Comparison of ENCODE assay signal across 10 cellular contexts in genomic region chr16:57476546-57477410, GRCh38. TPM values are rescaled to one million over a fixed set of nuclear protein-coding genes. Genes with fewer than 3 reads are reported as not detected.
DNase-seq lines count a peak whose midpoint lies in the region; ATAC-seq and TF ChIP-seq lines count a peak whose summit lies in the region.
"Had no signal": no experiment of that assay in that cellular context is flagged by ENCODE, and none has a peak within 500 bp of the region (broad histone marks: within the 10 kb centered on the region; RNA-seq: fewer than 3 reads in every experiment).

No MANE protein-coding gene starts in this region.

- no peaks in the 10 kb centered on the region for H3K27me3 ChIP-seq in CD4-positive, CD25-positive, alpha-beta regulatory T cell (ENCODE audit: control insufficient read depth, insufficient read depth, low read length)
- H3K27me3 ChIP-seq in GM23338 (ENCODE audit: insufficient read depth) = peaks cover 7% of the 10 kb centered on the region; the same call in 1 of the 2 replicates

- H3K9me2 ChIP-seq in GM23338 (ENCODE audit: insufficient read depth) = no peaks in the 10 kb centered on the region

- H3K9me3 Mint-ChIP-seq in CD4-positive, CD25-positive, alpha-beta regulatory T cell = peaks cover 0 to 3% (median 0%) of the 10 kb centered on the region in 7 donors
- no peaks in the 10 kb centered on the region for H3K9me3 Mint-ChIP-seq in GM23338
- no peaks in the 10 kb centered on the region for H3K9me3 Mint-ChIP-seq in nephron
- H3K9me3 Mint-ChIP-seq in progenitor cell of endocrine pancreas (ENCODE audit: low read depth) = no peaks in the 10 kb centered on the region

- peak overlapping the region; percentile 77 for H3K4me2 ChIP-seq in GM23338

- peaks cover 13% of the 10 kb centered on the region for H3K4me1 ChIP-seq in CD4-positive, CD25-positive, alpha-beta regulatory T cell (ENCODE audit: control insufficient read depth, insufficient read depth, low read length, poor library complexity, severe bottlenecking)
- peaks cover 55% of the 10 kb centered on the region for H3K4me1 ChIP-seq in GM23338 (ENCODE audit: insufficient read depth)

- H3K79me2 ChIP-seq in GM23338 (replicated peaks; ENCODE audit: insufficient read depth) = no peaks in the 10 kb centered on the region; the same call in 1 of the 2 replicates

- peak overlapping the region in 2 of 3 donors; percentile 42 to 52 for H3K27ac Mint-ChIP-seq in CD4-positive, CD25-positive, alpha-beta regulatory T cell
- H3K27ac Mint-ChIP-seq in GM23338 (no peak overlapping the region), nephron (peak overlapping the region in 1 of 3 experiments; percentile 13), progenitor cell of endocrine pancreas (no peak overlapping the region)

- no peak overlapping the region for H3K4me3 ChIP-seq in CD4-positive, CD25-positive, alpha-beta regulatory T cell (ENCODE audit: low read depth, low read length)
- H3K4me3 ChIP-seq in GM23338 (peak overlapping the region; percentile 35; the same call in 1 of the 2 replicates), astrocyte of the cerebellum (ENCODE audit: low read depth, low read length) (no peak overlapping the region)

- H3K9me3 ChIP-seq in CD4-positive, CD25-positive, alpha-beta regulatory T cell (ENCODE audit: control insufficient read depth in 2 of 2, low read length in 2 of 2) = no peaks in the 10 kb centered on the region
- H3K9me3 ChIP-seq: Caco-2 had no signal

- no peaks in the 10 kb centered on the region for H3K27me3 Mint-ChIP-seq in CD4-positive, CD25-positive, alpha-beta regulatory T cell
- H3K27me3 Mint-ChIP-seq in GM23338 (ENCODE audit: insufficient read depth, low read depth, poor library complexity) (peaks cover 26% of the 10 kb centered on the region), nephron (ENCODE audit: low read depth) (no peaks in the 10 kb centered on the region), progenitor cell of endocrine pancreas (peaks cover 2% of the 10 kb centered on the region)

- H3F3A ChIP-seq in GM23338 (replicated peaks; ENCODE audit: low read depth) = peaks cover 7% of the 10 kb centered on the region; the same call in 1 of the 2 replicates

- DNase-seq in CD4-positive, CD25-positive, alpha-beta regulatory T cell = no peak
- DNase-seq in GM23338 (ENCODE audit: low spot score) (peak; percentile 66), astrocyte of the cerebellum (ENCODE audit: low read depth) (peak; percentile 27), progenitor cell of endocrine pancreas (ENCODE audit: low spot score, unreplicated experiment) (no peak), COR-L47 (lab: John Stamatoyannopoulos, UW) (no peak)
- no peak for DNase-seq in activated CD4-positive, CD25-positive, alpha-beta regulatory T cell (lab: John Stamatoyannopoulos, UW)
- DNase-seq: cortex of kidney, NCI-H2029 treated with DMSO at 0.1 percent for 48 hours had no signal

- H3K27ac ChIP-seq in CD4-positive, CD25-positive, alpha-beta regulatory T cell (ENCODE audit: insufficient read depth, low read length, poor library complexity, severe bottlenecking) = no peak overlapping the region
- peak overlapping the region; percentile 45; the same call in 1 of the 2 replicates for H3K27ac ChIP-seq in GM23338 (ENCODE audit: low read depth)

- in situ Hi-C loops in astrocyte of the cerebellum (cut with HindIII; ENCODE audit: low sequenced_read_pairs) = no loop called here

- TF ChIP-seq CTCF in GM23338 (conservative IDR thresholded peaks at IDR 0.05; ENCODE audit: low read depth in 2 of 2) (no peak), astrocyte of the cerebellum (IDR thresholded peaks at IDR 0.05; ENCODE audit: low read depth, low read length, missing control alignments) (no peak), nephron (IDR thresholded peaks at IDR 0.05; ENCODE audit: unreplicated experiment in 3 of 3) (no peak), progenitor cell of endocrine pancreas (IDR thresholded peaks at IDR 0.05; ENCODE audit: unreplicated experiment) (no peak)

- ATAC-seq in CD4-positive, CD25-positive, alpha-beta regulatory T cell (ENCODE audit: low read depth in 2 of 2) = no peak
- ATAC-seq in GM23338 = peak; percentile 14

- 0 out of 2 replicates have a peak, but pooled peaks cover 3% of the 10 kb centered on the region for H4K20me1 ChIP-seq in GM23338 (replicated peaks; ENCODE audit: insufficient read depth)

- peaks cover 3% of the 10 kb centered on the region for H3K36me3 ChIP-seq in CD4-positive, CD25-positive, alpha-beta regulatory T cell (ENCODE audit: control insufficient read depth, insufficient read depth, low read length)
- no peaks in the 10 kb centered on the region for H3K36me3 ChIP-seq in GM23338 (ENCODE audit: insufficient read depth)

- peaks cover 3% of the 10 kb centered on the region for H3K36me3 Mint-ChIP-seq in CD4-positive, CD25-positive, alpha-beta regulatory T cell
- H3K36me3 Mint-ChIP-seq in GM23338 (ENCODE audit: low read depth) (peaks cover 8% of the 10 kb centered on the region), nephron (ENCODE audit: low read depth) (peaks cover 8% of the 10 kb centered on the region), progenitor cell of endocrine pancreas (ENCODE audit: insufficient read depth) (peaks cover 6% of the 10 kb centered on the region)

- H3K4me1 Mint-ChIP-seq in CD4-positive, CD25-positive, alpha-beta regulatory T cell = peaks cover 4 to 17% (median 8%) of the 10 kb centered on the region in 4 donors
- H3K4me1 Mint-ChIP-seq in GM23338 (peaks cover 63% of the 10 kb centered on the region), nephron (peaks cover 26% of the 10 kb centered on the region), progenitor cell of endocrine pancreas (ENCODE audit: low read depth) (peaks cover 35% of the 10 kb centered on the region)

- H2AFZ ChIP-seq in GM23338 = no peak overlapping the region

- H3K4me3 Mint-ChIP-seq in CD4-positive, CD25-positive, alpha-beta regulatory T cell = peak overlapping the region in 3 of 4 donors; percentile 33 to 46 (median 35)
- H3K4me3 Mint-ChIP-seq in GM23338 = peak overlapping the region; percentile 52; the same call in 1 of the 3 replicates
- H3K4me3 Mint-ChIP-seq in nephron = peak overlapping the region; percentile 2 to 27 (median 14)
- H3K4me3 Mint-ChIP-seq in progenitor cell of endocrine pancreas (ENCODE audit: low read depth) = no peak overlapping the region

TF ChIP-seq in GM23338, 12 proteins besides CTCF, POLR2A, EP300 and RAD21:
- TF ChIP-seq ZNF331 (CRISPR knock-in tag; IDR thresholded peaks at IDR 0.05; ENCODE audit: low read depth) (no peak), EZH2 (IDR thresholded peaks at IDR 0.05; ENCODE audit: low read depth, unreplicated experiment) (no peak), ZNF114 (CRISPR knock-in tag; IDR thresholded peaks at IDR 0.05) (no peak), CREB1 (CRISPR knock-in tag; IDR thresholded peaks at IDR 0.05; ENCODE audit: low read depth) (no peak), POLR2AphosphoS5 (IDR thresholded peaks at IDR 0.05; ENCODE audit: low read depth) (no peak)
TF ChIP-seq in GM23338: peak in this region for 0.

RNA-seq across cellular contexts. Expression of gene DOK4, which starts 9.5 kb away (rescaled TPM):
- total RNA-seq in CD4-positive, CD25-positive, alpha-beta regulatory T cell = 1.8 TPM
- 1 to 10 TPM in 3 of 4 donors, under 1 TPM in 1; 0.99 to 1.4 (median 1.1) TPM for polyA plus RNA-seq in CD4-positive, CD25-positive, alpha-beta regulatory T cell
- 26.6 and 29.1 TPM in 2 replicates for total RNA-seq in GM23338 (2014; rRNA removed; shearing (Covaris generic))
- polyA plus RNA-seq in GM23338 (2016; fragmentation: Nextera tagmentation; extraction: Ambion mirVana) = 11.4 and 12.9 TPM in 2 replicates
- 35.0 and 38.6 TPM in 2 replicates for total RNA-seq in progenitor cell of endocrine pancreas

RNA-seq across cellular contexts. Expression of gene POLR2C, which starts 14.3 kb away (rescaled TPM):
- 79.8 TPM for total RNA-seq in CD4-positive, CD25-positive, alpha-beta regulatory T cell
- 10 to 100 TPM; 41.9 to 48.0 (median 45.3) TPM for polyA plus RNA-seq in CD4-positive, CD25-positive, alpha-beta regulatory T cell
- 107 and 123 TPM in 2 replicates for total RNA-seq in GM23338 (2014; rRNA removed; shearing (Covaris generic))
- 36.4 and 37.6 TPM in 2 replicates for polyA plus RNA-seq in GM23338 (2016; fragmentation: Nextera tagmentation; extraction: Ambion mirVana)
- total RNA-seq in progenitor cell of endocrine pancreas = 68.5 and 69.6 TPM in 2 replicates

RNA-seq across cellular contexts. Expression of gene COQ9, which starts 29.5 kb away (rescaled TPM):
- total RNA-seq in CD4-positive, CD25-positive, alpha-beta regulatory T cell = 18.5 TPM
- polyA plus RNA-seq in CD4-positive, CD25-positive, alpha-beta regulatory T cell = 10 to 100 TPM; 24.4 to 33.6 (median 27.8) TPM
- total RNA-seq in GM23338 (2014; rRNA removed; shearing (Covaris generic)) = 24.7 and 36.3 TPM in 2 replicates
- 26.6 and 28.6 TPM in 2 replicates for polyA plus RNA-seq in GM23338 (2016; fragmentation: Nextera tagmentation; extraction: Ambion mirVana)
- total RNA-seq in progenitor cell of endocrine pancreas = 70.2 and 74.5 TPM in 2 replicates

RNA-seq across cellular contexts. Expression of gene CIAPIN1, which starts 29.6 kb away (rescaled TPM):
- total RNA-seq in CD4-positive, CD25-positive, alpha-beta regulatory T cell = 27.1 TPM
- 10 to 100 TPM; 49.2 to 56.5 (median 53.3) TPM for polyA plus RNA-seq in CD4-positive, CD25-positive, alpha-beta regulatory T cell
- total RNA-seq in GM23338 (2014; rRNA removed; shearing (Covaris generic)) = 70.3 and 75.4 TPM in 2 replicates
- 36.5 and 40.0 TPM in 2 replicates for polyA plus RNA-seq in GM23338 (2016; fragmentation: Nextera tagmentation; extraction: Ambion mirVana)
- 79.3 and 83.3 TPM in 2 replicates for total RNA-seq in progenitor cell of endocrine pancreas

RNA-seq across cellular contexts. Expression of gene CCDC102A, which starts 59.6 kb away (rescaled TPM):
- total RNA-seq in CD4-positive, CD25-positive, alpha-beta regulatory T cell = 4.7 TPM
- polyA plus RNA-seq in CD4-positive, CD25-positive, alpha-beta regulatory T cell = 1 to 10 TPM; 1.9 to 4.0 (median 2.8) TPM
- 4.7 and 5.2 TPM in 2 replicates for total RNA-seq in GM23338 (2014; rRNA removed; shearing (Covaris generic))
- polyA plus RNA-seq in GM23338 (2016; fragmentation: Nextera tagmentation; extraction: Ambion mirVana) = 2.0 and 3.2 TPM in 2 replicates
- 15.6 and 16.9 TPM in 2 replicates for total RNA-seq in progenitor cell of endocrine pancreas

Comparison
In these comparisons a context has a peak if more than half of its experiments do, and no peak if none do; other contexts are left out.
1. DNase-seq: peak in GM23338 (single experiment) and astrocyte of the cerebellum (single experiment); none in CD4-positive, CD25-positive, alpha-beta regulatory T cell (0 of 3), progenitor cell of endocrine pancreas (single experiment), activated CD4-positive, CD25-positive, alpha-beta regulatory T cell (0 of 4) and COR-L47 (single experiment).
2. H3K27ac Mint-ChIP-seq: peak in CD4-positive, CD25-positive, alpha-beta regulatory T cell (2 of 3); none in GM23338 (single experiment) and progenitor cell of endocrine pancreas (single experiment).